In genomic region chr21:29633766-29634165, GRCh38 we compare ENCODE assay signal across 3 cellular contexts.
"Had no signal": no experiment of that assay in that cellular context is flagged by ENCODE, and none has a peak within 500 bp of the region (broad histone marks: within the 10 kb centered on the region; RNA-seq: fewer than 3 reads in every experiment).

No MANE protein-coding gene starts in this region.

- DNase-seq: GDM1, GF-D8 had no signal

- ATAC-seq: GM12878 had no signal
